ENCODE assay signal across 3 cellular contexts in genomic region chr7:512146-512510, GRCh38.
TF ChIP-seq lines count a peak whose summit lies in the region.

No MANE protein-coding gene starts in this region.

TF ChIP-seq in SK-N-SH, 30 proteins besides CTCF, POLR2A, EP300 and RAD21:
- TF ChIP-seq PBX3 (IDR thresholded peaks at IDR 0.05): no peak

TF ChIP-seq in SK-N-SH treated with all-trans-retinoic acid at 6 μM for 48 hours, 23 proteins besides CTCF, POLR2A, EP300 and RAD21:
- TF ChIP-seq ZFP3 (CRISPR knock-in tag; IDR thresholded peaks at IDR 0.05) (no peak), ZNF70 (CRISPR knock-in tag; IDR thresholded peaks at IDR 0.05) (no peak), PATZ1 (CRISPR knock-in tag; IDR thresholded peaks at IDR 0.05; ENCODE audit: borderline replicate concordance) (no peak), TOX (CRISPR knock-in tag; IDR thresholded peaks at IDR 0.05; ENCODE audit: borderline replicate concordance) (no peak), ZNF8 (CRISPR knock-in tag; IDR thresholded peaks at IDR 0.05) (no peak), CSDC2 (CRISPR knock-in tag; IDR thresholded peaks at IDR 0.05) (no peak), OSR1 (CRISPR knock-in tag; IDR thresholded peaks at IDR 0.05) (no peak), ISL1 (CRISPR knock-in tag; IDR thresholded peaks at IDR 0.05) (no peak), RARB (CRISPR knock-in tag; IDR thresholded peaks at IDR 0.05) (no peak), CSRNP3 (CRISPR knock-in tag; IDR thresholded peaks at IDR 0.05) (no peak), ZFP30 (CRISPR knock-in tag; IDR thresholded peaks at IDR 0.05) (no peak), ARNTL (CRISPR knock-in tag; IDR thresholded peaks at IDR 0.05; ENCODE audit: borderline replicate concordance, low read depth) (no peak), TCF4 (CRISPR knock-in tag; IDR thresholded peaks at IDR 0.05; ENCODE audit: borderline replicate concordance) (no peak), POU6F1 (CRISPR knock-in tag; IDR thresholded peaks at IDR 0.05; ENCODE audit: borderline replicate concordance, low read depth) (no peak), BACH2 (CRISPR knock-in tag; IDR thresholded peaks at IDR 0.05; ENCODE audit: borderline replicate concordance) (no peak), CREB5 (CRISPR knock-in tag; IDR thresholded peaks at IDR 0.05; ENCODE audit: low read depth) (no peak), GLIS3 (CRISPR knock-in tag; IDR thresholded peaks at IDR 0.05) (no peak)

TF ChIP-seq in H1, 55 proteins besides CTCF, POLR2A, EP300 and RAD21:
- TF ChIP-seq SIRT6 (IDR thresholded peaks at IDR 0.05; ENCODE audit: low read length) (no peak), ATF2 (IDR thresholded peaks at IDR 0.05; ENCODE audit: low read length) (no peak), TBP (IDR thresholded peaks at IDR 0.05; ENCODE audit: low read depth, low read length) (no peak), TCF12 (IDR thresholded peaks at IDR 0.05; ENCODE audit: low read depth, low read length) (no peak), SIX5 (IDR thresholded peaks at IDR 0.05; ENCODE audit: low read depth, low read length) (no peak), E2F6 (IDR thresholded peaks at IDR 0.05) (no peak), CHD2 (IDR thresholded peaks at IDR 0.05; ENCODE audit: low read length) (no peak), SP4 (IDR thresholded peaks at IDR 0.05; ENCODE audit: low read length) (no peak), KDM5A (IDR thresholded peaks at IDR 0.05; ENCODE audit: low read length) (no peak), CBX8 (IDR thresholded peaks at IDR 0.05; ENCODE audit: borderline replicate concordance, low read depth, low read length) (no peak), RBBP5 (IDR thresholded peaks at IDR 0.05; ENCODE audit: borderline replicate concordance, low read depth, low read length) (no peak), EZH2 (IDR thresholded peaks at IDR 0.05; ENCODE audit: low read depth, low read length, severe bottlenecking) (no peak), PHF8 (conservative IDR thresholded peaks at IDR 0.05; ENCODE audit: low read depth, low read length) (no peak), SIN3A (conservative IDR thresholded peaks at IDR 0.05 in 1 of 2, IDR thresholded peaks at IDR 0.05 in 1 of 2; ENCODE audit: low read depth in 1 of 2, low read length in 2 of 2) (no peak), ATF3 (IDR thresholded peaks at IDR 0.05; ENCODE audit: insufficient read depth, low read depth, low read length) (no peak), RFX5 (IDR thresholded peaks at IDR 0.05; ENCODE audit: borderline replicate concordance, low read depth, low read length) (no peak)
